ENCODE assay signal across 16 cellular contexts in genomic region chr6:168161371-168161750, GRCh38.
DNase-seq lines count a peak whose midpoint lies in the region; ATAC-seq and TF ChIP-seq lines count a peak whose summit lies in the region.
"Had no signal": no experiment of that assay in that cellular context is flagged by ENCODE, and none has a peak within 500 bp of the region (broad histone marks: within the 10 kb centered on the region; RNA-seq: fewer than 3 reads in every experiment).

No MANE protein-coding gene starts in this region.

- TF ChIP-seq CTCF in right atrium auricular region (IDR thresholded peaks at IDR 0.05) (no peak), colonic mucosa (IDR thresholded peaks at IDR 0.05) (no peak), vagina (IDR thresholded peaks at IDR 0.05) (no peak), foreskin fibroblast (IDR thresholded peaks at IDR 0.05; ENCODE audit: low read depth, low read length) (no peak), neural progenitor cell (IDR thresholded peaks at IDR 0.05) (no peak)

- no peak overlapping the region for H2BK120ac ChIP-seq in mesenchymal stem cell (ENCODE audit: low read depth, low read length)

- no peak overlapping the region for H3K4me3 Mint-ChIP-seq in neural progenitor cell
- H3K4me3 Mint-ChIP-seq: CD8-positive, alpha-beta memory T cell had no signal

- H3K27me3 ChIP-seq in right atrium auricular region (no peaks in the 10 kb centered on the region), colonic mucosa (no peaks in the 10 kb centered on the region), mesenchymal stem cell (ENCODE audit: control insufficient read depth in 1 of 2, insufficient read depth in 1 of 2, low read length in 2 of 2) (peaks cover 0 to 11% of the 10 kb centered on the region in 2 experiments), vagina (no peaks in the 10 kb centered on the region), neural progenitor cell (peaks cover 3% of the 10 kb centered on the region)
- H3K27me3 ChIP-seq: BLaER1 had no signal

- intact Hi-C loops in left cardiac atrium (cut with DNase I): no loop called here
- intact Hi-C loops in colonic mucosa (cut with DNase I): no loop called here
- intact Hi-C loops in vagina (cut with DNase I): no loop called here

- WGBS in mesenchymal stem cell: 97% methylated on average over 16 of the region's 16 CpGs

- H3K27me3 Mint-ChIP-seq in neural progenitor cell (ENCODE audit: insufficient read depth, low read depth): peaks cover 22% of the 10 kb centered on the region

- no peak for ATAC-seq in left cardiac atrium
- no peak for ATAC-seq in HG03139 (IDR thresholded peaks at IDR 0.05; ENCODE audit: unreplicated experiment)
- ATAC-seq: HCT116 had no signal

- H3K79me2 ChIP-seq in neural progenitor cell (ENCODE audit: low read depth): no peaks in the 10 kb centered on the region

- H2AK5ac ChIP-seq in mesenchymal stem cell (ENCODE audit: low read length, severe bottlenecking): peak overlapping the region; percentile 10

- H3K9ac ChIP-seq in colonic mucosa (ENCODE audit: low read depth in 2 of 2, low read length in 2 of 2) (no peak overlapping the region), mesenchymal stem cell (ENCODE audit: low read length) (no peak overlapping the region), neural progenitor cell (no peak overlapping the region)
- H3K9ac ChIP-seq: BLaER1 had no signal

- H3K36me3 Mint-ChIP-seq in neural progenitor cell: no peaks in the 10 kb centered on the region
- H3K36me3 Mint-ChIP-seq: CD8-positive, alpha-beta memory T cell had no signal

- H2BK12ac ChIP-seq in mesenchymal stem cell (ENCODE audit: low read length in 2 of 2): peak overlapping the region; percentile 8 to 40

- H3K9me3 ChIP-seq in right atrium auricular region: no peaks in the 10 kb centered on the region
- H3K9me3 ChIP-seq in colonic mucosa: no peaks in the 10 kb centered on the region
- H3K9me3 ChIP-seq in mesenchymal stem cell (ENCODE audit: control insufficient read depth, low read length): no peaks in the 10 kb centered on the region
- H3K9me3 ChIP-seq in vagina: no peaks in the 10 kb centered on the region
- H3K9me3 ChIP-seq in neural progenitor cell (ENCODE audit: low read depth): no peaks in the 10 kb centered on the region
- H3K9me3 ChIP-seq: BLaER1, Caco-2 had no signal

- H3K4me3 ChIP-seq in right atrium auricular region (no peak overlapping the region), colonic mucosa (no peak overlapping the region), mesenchymal stem cell (ENCODE audit: insufficient read depth in 1 of 2, low read depth in 1 of 2, low read length in 2 of 2) (no peak overlapping the region), vagina (no peak overlapping the region), foreskin fibroblast (ENCODE audit: low read depth in 1 of 2, low read length in 2 of 2) (no peak overlapping the region), neural progenitor cell (no peak overlapping the region)
- H3K4me3 ChIP-seq: BLaER1 had no signal

- no peaks in the 10 kb centered on the region for H3K9me3 Mint-ChIP-seq in neural progenitor cell
- H3K9me3 Mint-ChIP-seq: CD8-positive, alpha-beta memory T cell had no signal

- TF ChIP-seq POLR2A in vagina (IDR thresholded peaks at IDR 0.05): no peak

- no peaks in the 10 kb centered on the region for H4K20me1 ChIP-seq in neural progenitor cell (ENCODE audit: low read depth)
- H4K20me1 ChIP-seq: BLaER1 had no signal

- H3K27ac ChIP-seq in right atrium auricular region (no peak overlapping the region), colonic mucosa (no peak overlapping the region), mesenchymal stem cell (ENCODE audit: low read length, poor library complexity, severe bottlenecking) (no peak overlapping the region), vagina (no peak overlapping the region), neural progenitor cell (no peak overlapping the region)
- H3K27ac ChIP-seq: BLaER1 had no signal

- H3K14ac ChIP-seq in mesenchymal stem cell (ENCODE audit: low read length in 2 of 2): no peak overlapping the region

- DNase-seq in right atrium auricular region (ENCODE audit: low spot score) (peak; percentile 5), left cardiac atrium (no peak), colonic mucosa (peak; percentile 15), mesenchymal stem cell (no peak), vagina (ENCODE audit: extremely low spot score in 2 of 2) (peak; percentile 82 to 87), foreskin fibroblast (no peak), neural progenitor cell (ENCODE audit: low spot score) (no peak)
- DNase-seq: 8988T; AML-193; Caco-2; CD8-positive, alpha-beta memory T cell; DND-41; GDM1 had no signal

- peak overlapping the region in 1 of 2 experiments; percentile 49 for H3K18ac ChIP-seq in mesenchymal stem cell (ENCODE audit: low read depth in 1 of 2, low read length in 2 of 2)

- peak overlapping the region in 1 of 2 experiments; percentile 29 for H3K4ac ChIP-seq in mesenchymal stem cell (ENCODE audit: low read depth in 1 of 2, low read length in 2 of 2)

- peak overlapping the region; percentile 47 for H4K8ac ChIP-seq in mesenchymal stem cell (ENCODE audit: low read length)

- H3K27ac Mint-ChIP-seq in neural progenitor cell: no peak overlapping the region
- H3K27ac Mint-ChIP-seq: CD8-positive, alpha-beta memory T cell had no signal

- no peaks in the 10 kb centered on the region for H3K79me1 ChIP-seq in mesenchymal stem cell (replicated peaks; ENCODE audit: low read length, poor library complexity, severe bottlenecking)

- peaks cover 4% of the 10 kb centered on the region for H3F3A ChIP-seq in neural progenitor cell (ENCODE audit: low read depth)

- H2AFZ ChIP-seq in mesenchymal stem cell (ENCODE audit: low read depth, low read length) (no peak overlapping the region), neural progenitor cell (replicated peaks) (no peak overlapping the region)

- H3K4me2 ChIP-seq in mesenchymal stem cell (ENCODE audit: low read length, poor library complexity, severe bottlenecking): no peak overlapping the region
- no peak overlapping the region for H3K4me2 ChIP-seq in neural progenitor cell
- H3K4me2 ChIP-seq: BLaER1 had no signal

- H3K23ac ChIP-seq in mesenchymal stem cell (ENCODE audit: low read length in 2 of 2): no peak overlapping the region

- peaks cover 53% of the 10 kb centered on the region for H3K4me1 Mint-ChIP-seq in neural progenitor cell
- H3K4me1 Mint-ChIP-seq: CD8-positive, alpha-beta memory T cell had no signal

- no peak overlapping the region for H2BK5ac ChIP-seq in mesenchymal stem cell (ENCODE audit: low read depth, low read length, poor library complexity, severe bottlenecking)

- H3K36me3 ChIP-seq in right atrium auricular region (no peaks in the 10 kb centered on the region), colonic mucosa (no peaks in the 10 kb centered on the region), mesenchymal stem cell (ENCODE audit: control insufficient read depth in 1 of 2, insufficient read depth in 2 of 2, low read depth in 1 of 2, low read length in 2 of 2) (no peaks in the 10 kb centered on the region), vagina (no peaks in the 10 kb centered on the region), neural progenitor cell (no peaks in the 10 kb centered on the region)
- H3K36me3 ChIP-seq: BLaER1 had no signal

- H3K4me1 ChIP-seq in right atrium auricular region (no peaks in the 10 kb centered on the region), colonic mucosa (no peaks in the 10 kb centered on the region), mesenchymal stem cell (ENCODE audit: control insufficient read depth, insufficient read depth, low read depth, low read length) (peaks cover 22% of the 10 kb centered on the region), vagina (peaks cover 41% of the 10 kb centered on the region), neural progenitor cell (peaks cover 32% of the 10 kb centered on the region)
- H3K4me1 ChIP-seq: BLaER1, Caco-2 had no signal

- H2BK15ac ChIP-seq in mesenchymal stem cell (ENCODE audit: low read depth, poor library complexity, severe bottlenecking): peak overlapping the region; percentile 78

- H4K91ac ChIP-seq in mesenchymal stem cell (ENCODE audit: low read length): peak overlapping the region; percentile 80

Comparison
In these comparisons a context has a peak if more than half of its experiments do, and no peak if none do; other contexts are left out.
1. DNase-seq: peak in right atrium auricular region (single experiment), colonic mucosa (single experiment) and vagina (2 of 2); none in left cardiac atrium (single experiment), mesenchymal stem cell (single experiment), foreskin fibroblast (0 of 2) and neural progenitor cell (single experiment).